In genomic region chr14:63478024-63478423, GRCh38 we compare ENCODE assay signal across 8 cellular contexts.
DNase-seq lines count a peak whose midpoint lies in the region; ATAC-seq and TF ChIP-seq lines count a peak whose summit lies in the region.

No MANE protein-coding gene starts in this region.

- TF ChIP-seq CTCF in A673 (conservative IDR thresholded peaks at IDR 0.05; ENCODE audit: low read depth, low read length), result no peak

- ATAC-seq in HG03066 (IDR thresholded peaks at IDR 0.05; ENCODE audit: low read depth, unreplicated experiment), result peak; percentile 83

- peak overlapping the region; percentile 57 for H3K27ac Mint-ChIP-seq in activated T-helper 1 cell treated with anti-CD3 and anti-CD28 coated beads, Interleukin-12 subunit alpha, Interleukin-12 subunit beta, Interleukin-2, Interleukin-4 antibody, amounts not matched to agents 30 ng/mL and 10 ng/mL and 1 ng/mL, durations not matched to agents 14 hours and 24 hours and 36 hours

- intact Hi-C loops in activated T-helper 1 cell treated with anti-CD3 and anti-CD28 coated beads, Interleukin-12 subunit alpha, Interleukin-12 subunit beta, Interleukin-2, Interleukin-4 antibody, amounts not matched to agents 30 ng/mL and 10 ng/mL and 1 ng/mL, durations not matched to agents 14 hours and 24 hours and 36 hours (cut with micrococcal nuclease), result loop anchor here (1.0 to 10.0 kb wide), 8 partner anchors 10 to 1027 kb away; partner anchors contain the start of genes SGPP1, WDR89, ZBTB1 and ZBTB25
- intact Hi-C loops in A673 (cut with micrococcal nuclease; ENCODE audit: unreplicated experiment), result no loop called here

- peaks cover 47% of the 10 kb centered on the region for H3K4me1 Mint-ChIP-seq in activated T-helper 1 cell treated with anti-CD3 and anti-CD28 coated beads, Interleukin-12 subunit alpha, Interleukin-12 subunit beta, Interleukin-2, Interleukin-4 antibody, amounts not matched to agents 30 ng/mL and 10 ng/mL and 1 ng/mL, durations not matched to agents 14 hours and 24 hours and 36 hours (ENCODE audit: low read depth)

- peak overlapping the region; percentile 27 for H3K4me3 Mint-ChIP-seq in activated T-helper 1 cell treated with anti-CD3 and anti-CD28 coated beads, Interleukin-12 subunit alpha, Interleukin-12 subunit beta, Interleukin-2, Interleukin-4 antibody, amounts not matched to agents 30 ng/mL and 10 ng/mL and 1 ng/mL, durations not matched to agents 14 hours and 24 hours and 36 hours

- POLR2A ChIA-PET in A673 (lab: Charles Lee; ENCODE audit: low non-redundant PET), result no interaction called here

- peak; percentile 16 for DNase-seq in stimulated activated CD4-positive, alpha-beta T cell treated with anti-CD3 and anti-CD28 coated beads, Interleukin-1b, Interleukin-23, amount 100 ng/mL, for 48 hours
- DNase-seq in stimulated activated CD4-positive, alpha-beta T cell treated with anti-CD3 and anti-CD28 coated beads, Interleukin-2, amount 100 ng/mL, for 48 hours, result no peak
- DNase-seq in activated T-helper 1 cell treated with anti-CD3 and anti-CD28 coated beads, Interleukin-12 subunit alpha, Interleukin-12 subunit beta, Interleukin-2, Interleukin-4 antibody, amounts not matched to agents 30 ng/mL and 10 ng/mL and 1 ng/mL, durations not matched to agents 14 hours and 24 hours and 36 hours (ENCODE audit: low spot score), result peak; percentile 45
- DNase-seq in LoVo (ENCODE audit: low spot score) (no peak), RKO (ENCODE audit: low spot score) (no peak), A673 (ENCODE audit: low spot score) (no peak), middle frontal gyrus (ENCODE audit: extremely low spot score, low spot score) (no peak)

- H3K27me3 Mint-ChIP-seq in activated T-helper 1 cell treated with anti-CD3 and anti-CD28 coated beads, Interleukin-12 subunit alpha, Interleukin-12 subunit beta, Interleukin-2, Interleukin-4 antibody, amounts not matched to agents 30 ng/mL and 10 ng/mL and 1 ng/mL, durations not matched to agents 14 hours and 24 hours and 36 hours (ENCODE audit: insufficient read depth), result no peaks in the 10 kb centered on the region

- CTCF ChIA-PET in A673 (lab: Charles Lee), result no interaction called here

- peaks cover 22% of the 10 kb centered on the region for H3K4me1 ChIP-seq in A673 (ENCODE audit: insufficient read depth, low read length, poor library complexity, severe bottlenecking)

- H3K9me3 Mint-ChIP-seq in activated T-helper 1 cell treated with anti-CD3 and anti-CD28 coated beads, Interleukin-12 subunit alpha, Interleukin-12 subunit beta, Interleukin-2, Interleukin-4 antibody, amounts not matched to agents 30 ng/mL and 10 ng/mL and 1 ng/mL, durations not matched to agents 14 hours and 24 hours and 36 hours, result no peaks in the 10 kb centered on the region

- H3K36me3 Mint-ChIP-seq in activated T-helper 1 cell treated with anti-CD3 and anti-CD28 coated beads, Interleukin-12 subunit alpha, Interleukin-12 subunit beta, Interleukin-2, Interleukin-4 antibody, amounts not matched to agents 30 ng/mL and 10 ng/mL and 1 ng/mL, durations not matched to agents 14 hours and 24 hours and 36 hours (ENCODE audit: low read depth), result peaks cover 3% of the 10 kb centered on the region

- H3K9me3 ChIP-seq in A673 (ENCODE audit: low read depth, low read length, poor library complexity, severe bottlenecking), result no peaks in the 10 kb centered on the region

- no peak overlapping the region for H3K4me3 ChIP-seq in A673 (ENCODE audit: low read depth, low read length, poor library complexity, severe bottlenecking)

- no peaks in the 10 kb centered on the region for H3K27me3 ChIP-seq in A673 (replicated peaks; ENCODE audit: insufficient read depth, low read depth, low read length, poor library complexity)

- BruUV-seq in A673 (replicated peaks; lab: Mats Ljungman, UMichigan), result no TSS peak

- H3K27ac ChIP-seq in A673 (ENCODE audit: low read depth, low read length, poor library complexity, severe bottlenecking), result no peak overlapping the region

- no peaks in the 10 kb centered on the region for H3K36me3 ChIP-seq in A673 (ENCODE audit: insufficient read depth, low read length, poor library complexity, severe bottlenecking)

Comparison
In these comparisons a context has a peak if more than half of its experiments do, and no peak if none do; other contexts are left out.
1. DNase-seq: peak in stimulated activated CD4-positive, alpha-beta T cell treated with anti-CD3 and anti-CD28 coated beads, Interleukin-1b, Interleukin-23, amount 100 ng/mL, for 48 hours (single experiment) and activated T-helper 1 cell treated with anti-CD3 and anti-CD28 coated beads, Interleukin-12 subunit alpha, Interleukin-12 subunit beta, Interleukin-2, Interleukin-4 antibody, amounts not matched to agents 30 ng/mL and 10 ng/mL and 1 ng/mL, durations not matched to agents 14 hours and 24 hours and 36 hours (single experiment); none in stimulated activated CD4-positive, alpha-beta T cell treated with anti-CD3 and anti-CD28 coated beads, Interleukin-2, amount 100 ng/mL, for 48 hours (0 of 2), LoVo (single experiment), RKO (single experiment), A673 (single experiment) and middle frontal gyrus (single experiment).